In genomic region chr10:117221156-117221711, GRCh38 we compare ENCODE assay signal across 1 cellular context.
TF ChIP-seq lines count a peak whose summit lies in the region.

No MANE protein-coding gene starts in this region.

TF ChIP-seq in H1, 55 proteins besides CTCF, POLR2A, EP300 and RAD21:
- TF ChIP-seq, protein P1, sequence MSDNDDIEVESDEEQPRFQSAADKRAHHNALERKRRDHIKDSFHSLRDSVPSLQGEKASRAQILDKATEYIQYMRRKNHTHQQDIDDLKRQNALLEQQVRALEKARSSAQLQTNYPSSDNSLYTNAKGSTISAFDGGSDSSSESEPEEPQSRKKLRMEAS (IDR thresholded peaks at IDR 0.05): peak; percentile 64
- TF ChIP-seq YY1 (IDR thresholded peaks at IDR 0.05; ENCODE audit: low read depth, low read length) (peak; percentile 63; the same call in 1 of the 2 replicates), POU5F1 (IDR thresholded peaks at IDR 0.05; ENCODE audit: low read depth, low read length) (no peak), HDAC6 (IDR thresholded peaks at IDR 0.05; ENCODE audit: low read depth, low read length) (no peak), RFX5 (IDR thresholded peaks at IDR 0.05; ENCODE audit: borderline replicate concordance, low read depth, low read length) (0 out of 2 replicates have a peak, but pooled peaks have one; percentile 40)
- TF ChIP-seq, protein P2, sequence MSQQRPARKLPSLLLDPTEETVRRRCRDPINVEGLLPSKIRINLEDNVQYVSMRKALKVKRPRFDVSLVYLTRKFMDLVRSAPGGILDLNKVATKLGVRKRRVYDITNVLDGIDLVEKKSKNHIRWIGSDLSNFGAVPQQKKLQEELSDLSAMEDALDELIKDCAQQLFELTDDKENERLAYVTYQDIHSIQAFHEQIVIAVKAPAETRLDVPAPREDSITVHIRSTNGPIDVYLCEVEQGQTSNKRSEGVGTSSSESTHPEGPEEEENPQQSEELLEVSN (IDR thresholded peaks at IDR 0.05): 0 out of 2 replicates have a peak, but pooled peaks have one; percentile 10
